ENCODE assay signal across 1 cellular context in the genomic region with DNA sequence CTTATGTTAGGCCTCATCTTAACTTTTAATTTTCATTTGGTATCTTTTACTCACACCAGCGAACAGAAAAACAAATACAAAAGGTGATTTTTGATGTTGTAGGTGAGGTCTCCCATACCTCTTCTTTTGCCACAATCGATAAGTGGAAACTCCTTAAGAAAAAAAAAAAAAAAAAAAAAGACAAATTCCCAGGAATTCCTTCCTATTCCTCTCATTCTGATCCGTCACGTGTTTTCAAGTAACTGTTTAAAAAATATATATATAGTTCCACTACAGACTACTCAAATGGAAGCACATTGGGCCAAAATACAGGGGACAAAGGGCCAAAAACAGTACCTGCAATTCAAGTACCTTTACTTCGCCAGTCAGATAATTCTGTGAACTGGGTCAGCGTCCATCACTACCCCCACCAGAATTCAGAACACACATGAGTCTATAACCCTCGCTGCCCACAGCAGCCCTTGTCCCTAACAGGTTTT.
TF ChIP-seq lines count a peak whose summit lies in the region.

No MANE protein-coding gene starts in this region.

TF ChIP-seq in endothelial cell of umbilical vein, 7 proteins besides CTCF, POLR2A, EP300 and RAD21:
- TF ChIP-seq JUN (IDR thresholded peaks at IDR 0.05; ENCODE audit: borderline replicate concordance, insufficient read depth, insufficient read length, low read depth) (no peak), GATA2 (IDR thresholded peaks at IDR 0.05; ENCODE audit: insufficient read depth, insufficient read length, low read depth, low read length) (no peak), MYC (IDR thresholded peaks at IDR 0.05; ENCODE audit: low read depth, low read length) (no peak), MAX (IDR thresholded peaks at IDR 0.05; ENCODE audit: insufficient read depth, insufficient read length) (no peak), POLR2AphosphoS5 (IDR thresholded peaks at IDR 0.05; ENCODE audit: insufficient read depth, low read depth, low read length) (no peak), EZH2 (IDR thresholded peaks at IDR 0.05; ENCODE audit: borderline replicate concordance, low read depth, low read length, severe bottlenecking) (no peak), FOS (IDR thresholded peaks at IDR 0.05; ENCODE audit: borderline replicate concordance, insufficient read depth, low read length) (no peak)
